ENCODE assay signal across 18 cellular contexts in the genomic region with DNA sequence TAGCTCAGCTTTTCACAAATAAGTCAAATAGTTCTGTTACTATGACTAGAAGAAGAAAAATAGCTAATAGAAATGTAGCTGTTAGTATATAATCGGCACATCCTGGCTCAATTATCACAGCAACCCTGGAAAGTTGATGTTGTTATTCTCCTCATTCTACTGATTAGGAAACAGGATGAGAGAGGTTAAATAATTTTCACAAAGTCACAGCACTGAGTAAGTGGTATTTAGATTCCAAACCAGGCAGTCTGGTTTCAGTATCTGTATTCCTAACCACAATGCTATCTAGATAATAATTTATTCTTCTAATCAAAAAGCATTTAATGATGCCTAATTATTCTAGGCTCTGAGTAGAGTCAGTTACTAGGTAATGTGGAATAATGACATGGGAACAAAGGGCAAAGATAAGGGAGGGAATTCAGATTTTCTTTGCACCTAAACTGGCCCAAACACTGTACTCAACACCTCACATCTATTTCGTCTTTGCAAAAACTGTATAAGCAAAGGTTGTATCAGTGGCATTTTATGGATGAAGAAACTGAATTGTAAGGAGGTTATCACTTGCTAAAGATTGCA. TPM values are rescaled to one million over a fixed set of nuclear protein-coding genes. Genes with fewer than 3 reads are reported as not detected.
DNase-seq lines count a peak whose midpoint lies in the region; ATAC-seq, FAIRE-seq and TF ChIP-seq lines count a peak whose summit lies in the region.
"Had no signal": no experiment of that assay in that cellular context is flagged by ENCODE, and none has a peak within 500 bp of the region (broad histone marks: within the 10 kb centered on the region; RNA-seq: fewer than 3 reads in every experiment).

No MANE protein-coding gene starts in this region.

- H3K27me3 ChIP-seq in bronchial epithelial cell (ENCODE audit: control insufficient read depth, insufficient read depth, low read length) (no peaks in the 10 kb centered on the region), left ventricle myocardium inferior (ENCODE audit: low read depth) (no peaks in the 10 kb centered on the region), sigmoid colon (no peaks in the 10 kb centered on the region)

- H3K4me1 ChIP-seq in left ventricle myocardium inferior, result peaks cover 34% of the 10 kb centered on the region
- H3K4me1 ChIP-seq in sigmoid colon, result peaks cover 0 to 14% (median 6%) of the 10 kb centered on the region in 4 donors

- H3K36me3 ChIP-seq in bronchial epithelial cell (ENCODE audit: control insufficient read depth, insufficient read depth, low read length), result no peaks in the 10 kb centered on the region
- H3K36me3 ChIP-seq in left ventricle myocardium inferior, result no peaks in the 10 kb centered on the region
- no peaks in the 10 kb centered on the region for H3K36me3 ChIP-seq in sigmoid colon

- no peak overlapping the region for H3K4me3 Mint-ChIP-seq in activated CD8-positive, alpha-beta memory T cell treated with anti-CD3 and anti-CD28 coated beads, Interleukin-2, amount 10 ng/mL, durations not matched to agents 7 days and 5 days
- H3K4me3 Mint-ChIP-seq: IgD-negative memory B cell; stimulated activated memory B cell treated with anti-CD40 and anti-IgM and Interleukin-4, amounts not matched to agents 10 μg/mL and 1 μg/mL and 100 μg/mL, for 72 hours had no signal

- no peak for TF ChIP-seq EP300 in sigmoid colon (IDR thresholded peaks at IDR 0.05)

- 79% methylated on average over 2 of the region's 2 CpGs for WGBS in sigmoid colon, 2 donors

- no peak overlapping the region for H3K27ac Mint-ChIP-seq in activated CD8-positive, alpha-beta memory T cell treated with anti-CD3 and anti-CD28 coated beads, Interleukin-2, amount 10 ng/mL, durations not matched to agents 7 days and 5 days
- H3K27ac Mint-ChIP-seq: IgD-negative memory B cell; stimulated activated memory B cell treated with anti-CD40 and anti-IgM and Interleukin-4, amounts not matched to agents 10 μg/mL and 1 μg/mL and 100 μg/mL, for 72 hours had no signal

- no peaks in the 10 kb centered on the region for H3K9me3 ChIP-seq in left ventricle myocardium inferior (replicated peaks)
- no peaks in the 10 kb centered on the region for H3K9me3 ChIP-seq in sigmoid colon

- ATAC-seq in activated CD8-positive, alpha-beta memory T cell treated with anti-CD3 and anti-CD28 coated beads, Interleukin-2, amount 10 ng/mL, durations not matched to agents 7 days and 5 days, result no peak
- ATAC-seq: stimulated activated memory B cell treated with anti-CD40 and anti-IgM and Interleukin-4, amounts not matched to agents 10 μg/mL and 1 μg/mL and 100 μg/mL, for 72 hours had no signal

- H3K4me1 Mint-ChIP-seq in activated CD8-positive, alpha-beta memory T cell treated with anti-CD3 and anti-CD28 coated beads, Interleukin-2, amount 10 ng/mL, durations not matched to agents 7 days and 5 days, result no peaks in the 10 kb centered on the region
- H3K4me1 Mint-ChIP-seq: stimulated activated memory B cell treated with anti-CD40 and anti-IgM and Interleukin-4, amounts not matched to agents 10 μg/mL and 1 μg/mL and 100 μg/mL, for 72 hours had no signal

- no peaks in the 10 kb centered on the region for H3K27me3 Mint-ChIP-seq in activated CD8-positive, alpha-beta memory T cell treated with anti-CD3 and anti-CD28 coated beads, Interleukin-2, amount 10 ng/mL, durations not matched to agents 7 days and 5 days
- H3K27me3 Mint-ChIP-seq: IgD-negative memory B cell; naive thymus-derived CD8-positive, alpha-beta T cell; stimulated activated memory B cell treated with anti-CD40 and anti-IgM and Interleukin-4, amounts not matched to agents 10 μg/mL and 1 μg/mL and 100 μg/mL, for 72 hours had no signal

- DNase-seq in EH (ENCODE audit: low read depth) (peak; percentile 34), bronchial epithelial cell (ENCODE audit: low read depth) (peak; percentile 6), left ventricle myocardium inferior (no peak), sigmoid colon (no peak), hepatic stellate cell (ENCODE audit: low spot score) (no peak), NCI-H526 treated with DMSO at 0.1 percent for 48 hours (lab: John Stamatoyannopoulos, UW) (no peak), H4 (ENCODE audit: low spot score) (no peak)
- no peak for DNase-seq in activated CD8-positive, alpha-beta memory T cell treated with anti-CD3 and anti-CD28 coated beads, Interleukin-2, amount 10 ng/mL, durations not matched to agents 7 days and 5 days
- DNase-seq: activated CD4-positive, alpha-beta T cell treated with anti-CD3 and anti-CD28 coated beads, Interleukin-2, amount 50 U/mL, for 4 hours; COR-L47; kidney glomerular epithelial cell; NCI-H1092; retina; T-helper 9 cell had no signal

- TF ChIP-seq POLR2A in sigmoid colon (IDR thresholded peaks at IDR 0.05), result no peak

- H3K27ac ChIP-seq in left ventricle myocardium inferior (replicated peaks) (peak overlapping the region; percentile 82), sigmoid colon (peak overlapping the region in 3 of 4 donors; percentile 40 to 58 (median 54))

- TF ChIP-seq CTCF in bronchial epithelial cell (IDR thresholded peaks at IDR 0.05; ENCODE audit: insufficient read depth, low read length, severe bottlenecking), result no peak
- no peak for TF ChIP-seq CTCF in left ventricle myocardium inferior (IDR thresholded peaks at IDR 0.05; ENCODE audit: borderline replicate concordance)
- TF ChIP-seq CTCF in sigmoid colon (IDR thresholded peaks at IDR 0.05), result no peak

- intact Hi-C loops in left ventricle myocardium inferior (cut with micrococcal nuclease) (no loop called here), sigmoid colon (cut with DNase I) (no loop called here)

- FAIRE-seq in bronchial epithelial cell (lab: Jason Lieb, UNC), result no peak
- FAIRE-seq: GM18507 had no signal

- CTCF ChIA-PET in activated CD8-positive, alpha-beta memory T cell treated with anti-CD3 and anti-CD28 coated beads, Interleukin-2, amount 10 ng/mL, durations not matched to agents 7 days and 5 days (lab: Charles Lee), result interaction anchor here (0.6 to 1.0 kb wide), 2 partner anchors 130 to 366 kb away, joined by 3 read pairs; no protein-coding TSS in a partner anchor

- H3K4me3 ChIP-seq in bronchial epithelial cell (ENCODE audit: low read depth, low read length) (no peak overlapping the region), left ventricle myocardium inferior (peak overlapping the region; percentile 36), sigmoid colon (no peak overlapping the region)

- no peaks in the 10 kb centered on the region for H3K36me3 Mint-ChIP-seq in activated CD8-positive, alpha-beta memory T cell treated with anti-CD3 and anti-CD28 coated beads, Interleukin-2, amount 10 ng/mL, durations not matched to agents 7 days and 5 days
- H3K36me3 Mint-ChIP-seq: stimulated activated memory B cell treated with anti-CD40 and anti-IgM and Interleukin-4, amounts not matched to agents 10 μg/mL and 1 μg/mL and 100 μg/mL, for 72 hours had no signal

- H3K9me3 Mint-ChIP-seq in activated CD8-positive, alpha-beta memory T cell treated with anti-CD3 and anti-CD28 coated beads, Interleukin-2, amount 10 ng/mL, durations not matched to agents 7 days and 5 days (ENCODE audit: low read depth), result no peaks in the 10 kb centered on the region
- H3K9me3 Mint-ChIP-seq: IgD-negative memory B cell had no signal

RNA-seq across cellular contexts. Expression of a gene that starts 51.3 kb away (rescaled TPM):
- total RNA-seq in bronchial epithelial cell, result under 0.01 and 0.53 TPM in 2 replicates
- total RNA-seq in left ventricle myocardium inferior, result 12.6 TPM
- total RNA-seq in sigmoid colon, result 10 to 100 TPM in 1 of 4 donors, 1 to 10 TPM in 3; 6.3 to 10.3 (median 8.9) TPM
- 1 to 10 TPM; 1.1 to 1.4 (median 1.2) TPM for polyA plus RNA-seq in sigmoid colon
- total RNA-seq in activated CD8-positive, alpha-beta memory T cell treated with anti-CD3 and anti-CD28 coated beads, Interleukin-2, amount 10 ng/mL, durations not matched to agents 7 days and 5 days, result 1 to 10 TPM in 1 of 2 experiments, under 1 TPM in 1; 0.38 to 3.5 TPM
- total RNA-seq in H4 (2014; rRNA removed; shearing (Covaris generic)), result 1.7 and 2.3 TPM in 2 replicates

Comparison
In these comparisons a context has a peak if more than half of its experiments do, and no peak if none do; other contexts are left out.
1. DNase-seq: peak in EH (single experiment) and bronchial epithelial cell (single experiment); none in left ventricle myocardium inferior (single experiment), sigmoid colon (single experiment), hepatic stellate cell (single experiment), NCI-H526 treated with DMSO at 0.1 percent for 48 hours (single experiment), activated CD8-positive, alpha-beta memory T cell treated with anti-CD3 and anti-CD28 coated beads, Interleukin-2, amount 10 ng/mL, durations not matched to agents 7 days and 5 days (single experiment) and H4 (single experiment).